In the genomic region with DNA sequence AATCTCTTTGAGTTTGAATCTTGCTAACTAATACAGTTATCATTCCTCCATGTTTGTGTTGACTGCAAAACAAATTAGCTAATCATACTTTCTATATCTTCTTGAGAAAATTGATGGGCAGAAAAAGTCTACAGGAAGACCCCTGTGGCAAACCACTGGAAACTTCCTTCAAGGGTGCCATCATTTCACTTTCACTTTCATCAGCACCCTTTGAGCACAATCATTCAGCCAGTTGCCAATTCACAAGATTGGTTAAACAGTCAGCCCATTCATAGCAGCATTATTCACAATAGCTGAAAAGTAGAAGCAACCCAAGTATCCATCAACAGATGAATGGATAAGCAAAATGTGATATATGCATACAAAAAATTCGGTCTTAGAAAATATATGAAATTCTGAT, we compare ENCODE assay signal across 14 cellular contexts. TPM values are rescaled to one million over a fixed set of nuclear protein-coding genes. Genes with fewer than 3 reads are reported as not detected.
DNase-seq lines count a peak whose midpoint lies in the region; ATAC-seq and TF ChIP-seq lines count a peak whose summit lies in the region.
"Had no signal": no experiment of that assay in that cellular context is flagged by ENCODE, and none has a peak within 500 bp of the region (broad histone marks: within the 10 kb centered on the region; RNA-seq: fewer than 3 reads in every experiment).

No MANE protein-coding gene starts in this region.

- H3K27ac Mint-ChIP-seq in activated naive CD4-positive, alpha-beta T cell treated with anti-CD3 and anti-CD28 coated beads, Interleukin-2, amount 10 ng/mL, durations not matched to agents 7 days and 5 days: no peak overlapping the region
- peak overlapping the region; percentile 77 for H3K27ac Mint-ChIP-seq in activated naive CD8-positive, alpha-beta T cell treated with anti-CD3 and anti-CD28 coated beads, Interleukin-2, amount 50 U/mL, for 24 hours
- no peak overlapping the region for H3K27ac Mint-ChIP-seq in stimulated activated naive CD8-positive, alpha-beta T cell treated with anti-CD3 and anti-CD28 coated beads, Interleukin-15, amount 100 ng/mL, for 72 hours

- peaks cover 10% of the 10 kb centered on the region for H3K4me1 ChIP-seq in OCI-LY3 (ENCODE audit: low read length)
- H3K4me1 ChIP-seq in gastroesophageal sphincter: no peaks in the 10 kb centered on the region

- peaks cover 3% of the 10 kb centered on the region for H3K9me3 Mint-ChIP-seq in activated naive CD4-positive, alpha-beta T cell treated with anti-CD3 and anti-CD28 coated beads, Interleukin-2, amount 10 ng/mL, durations not matched to agents 7 days and 5 days
- peaks cover 7% of the 10 kb centered on the region for H3K9me3 Mint-ChIP-seq in activated naive CD8-positive, alpha-beta T cell treated with anti-CD3 and anti-CD28 coated beads, Interleukin-2, amount 50 U/mL, for 24 hours
- peaks cover 0 to 5% of the 10 kb centered on the region in 2 donors for H3K9me3 Mint-ChIP-seq in stimulated activated naive CD8-positive, alpha-beta T cell treated with anti-CD3 and anti-CD28 coated beads, Interleukin-15, amount 100 ng/mL, for 72 hours

- DNase-seq in activated naive CD4-positive, alpha-beta T cell treated with anti-CD3 and anti-CD28 coated beads, Interleukin-2, amount 10 ng/mL, durations not matched to agents 7 days and 5 days: peak; percentile 34
- no peak for DNase-seq in activated naive CD4-positive, alpha-beta T cell treated with Interleukin-2 at 50 U/mL for 16 hours
- peak; percentile 3 for DNase-seq in activated naive CD8-positive, alpha-beta T cell treated with anti-CD3 and anti-CD28 coated beads, Interleukin-2, amount 50 U/mL, for 24 hours
- DNase-seq in stimulated activated naive CD8-positive, alpha-beta T cell treated with anti-CD3 and anti-CD28 coated beads, Interleukin-15, amount 100 ng/mL, for 72 hours: peak; percentile 1 to 27
- no peak for DNase-seq in GOT3 (lab: John Stamatoyannopoulos, UW)
- DNase-seq: amniotic stem cell; glutamatergic neuron; kidney; NCI-H187; NCI-H510A treated with DMSO at 0.1 percent for 48 hours; stimulated activated CD4-positive, alpha-beta T cell treated with anti-CD3 and anti-CD28 coated beads, Interleukin-12 subunit alpha, Interleukin-12 subunit beta, amount 100 ng/mL, for 4 hours had no signal

- no peaks in the 10 kb centered on the region for H3K79me2 ChIP-seq in OCI-LY3 (ENCODE audit: low read length)

- no peak overlapping the region for H3K9ac ChIP-seq in OCI-LY3 (ENCODE audit: low read length)

- H3K9me3 ChIP-seq in OCI-LY3 (ENCODE audit: insufficient read depth, low read length) (no peaks in the 10 kb centered on the region), gastroesophageal sphincter (no peaks in the 10 kb centered on the region)

- H3K36me3 ChIP-seq in OCI-LY3 (replicated peaks; ENCODE audit: low read depth, low read length) (no peaks in the 10 kb centered on the region), gastroesophageal sphincter (no peaks in the 10 kb centered on the region)

- H2AFZ ChIP-seq in OCI-LY3 (ENCODE audit: low read depth, low read length): peak overlapping the region; percentile 52

- 83 to 100% methylated on average over 1 of the region's 1 CpG for WGBS in gastroesophageal sphincter (ENCODE audit: low coverage in 1 of 2), 2 donors

- peaks cover 2% of the 10 kb centered on the region for H3K36me3 Mint-ChIP-seq in activated naive CD4-positive, alpha-beta T cell treated with anti-CD3 and anti-CD28 coated beads, Interleukin-2, amount 10 ng/mL, durations not matched to agents 7 days and 5 days
- no peaks in the 10 kb centered on the region for H3K36me3 Mint-ChIP-seq in activated naive CD8-positive, alpha-beta T cell treated with anti-CD3 and anti-CD28 coated beads, Interleukin-2, amount 50 U/mL, for 24 hours (ENCODE audit: low read depth)

- TF ChIP-seq EP300 in gastroesophageal sphincter (IDR thresholded peaks at IDR 0.05): no peak

- H3K4me3 ChIP-seq in OCI-LY3 (ENCODE audit: low read length) (no peak overlapping the region), gastroesophageal sphincter (no peak overlapping the region)

- TF ChIP-seq POLR2A in gastroesophageal sphincter (IDR thresholded peaks at IDR 0.05): no peak

- H3K27me3 ChIP-seq in OCI-LY3 (ENCODE audit: low read depth, low read length): no peaks in the 10 kb centered on the region
- H3K27me3 ChIP-seq in gastroesophageal sphincter: no peaks in the 10 kb centered on the region

- H3K27ac ChIP-seq in OCI-LY3 (ENCODE audit: low read length) (no peak overlapping the region), gastroesophageal sphincter (no peak overlapping the region)

- TF ChIP-seq CTCF in OCI-LY3 (IDR thresholded peaks at IDR 0.05; ENCODE audit: low read depth, low read length) (no peak), gastroesophageal sphincter (IDR thresholded peaks at IDR 0.05) (no peak)

- peaks cover 15% of the 10 kb centered on the region for H3K4me1 Mint-ChIP-seq in activated naive CD4-positive, alpha-beta T cell treated with anti-CD3 and anti-CD28 coated beads, Interleukin-2, amount 10 ng/mL, durations not matched to agents 7 days and 5 days
- H3K4me1 Mint-ChIP-seq in activated naive CD8-positive, alpha-beta T cell treated with anti-CD3 and anti-CD28 coated beads, Interleukin-2, amount 50 U/mL, for 24 hours: peaks cover 11% of the 10 kb centered on the region
- H3K4me1 Mint-ChIP-seq in stimulated activated naive CD8-positive, alpha-beta T cell treated with anti-CD3 and anti-CD28 coated beads, Interleukin-15, amount 100 ng/mL, for 72 hours: peaks cover 17% of the 10 kb centered on the region

- H3K27me3 Mint-ChIP-seq in activated naive CD4-positive, alpha-beta T cell treated with anti-CD3 and anti-CD28 coated beads, Interleukin-2, amount 10 ng/mL, durations not matched to agents 7 days and 5 days: no peaks in the 10 kb centered on the region
- no peaks in the 10 kb centered on the region for H3K27me3 Mint-ChIP-seq in activated naive CD8-positive, alpha-beta T cell treated with anti-CD3 and anti-CD28 coated beads, Interleukin-2, amount 50 U/mL, for 24 hours
- no peaks in the 10 kb centered on the region for H3K27me3 Mint-ChIP-seq in stimulated activated naive CD8-positive, alpha-beta T cell treated with anti-CD3 and anti-CD28 coated beads, Interleukin-15, amount 100 ng/mL, for 72 hours

- CTCF ChIA-PET in activated naive CD4-positive, alpha-beta T cell treated with anti-CD3 and anti-CD28 coated beads, Interleukin-2, amount 10 ng/mL, durations not matched to agents 7 days and 5 days (lab: Charles Lee): no interaction called here

- peak; percentile 73 for ATAC-seq in activated naive CD8-positive, alpha-beta T cell treated with anti-CD3 and anti-CD28 coated beads, Interleukin-2, amount 50 U/mL, for 24 hours
- peak; percentile 94 for ATAC-seq in stimulated activated naive CD8-positive, alpha-beta T cell treated with anti-CD3 and anti-CD28 coated beads, Interleukin-15, amount 100 ng/mL, for 72 hours
- ATAC-seq in gastroesophageal sphincter: no peak
- ATAC-seq in HG02588 (IDR thresholded peaks at IDR 0.05; ENCODE audit: unreplicated experiment): no peak

- no peaks in the 10 kb centered on the region for H4K20me1 ChIP-seq in OCI-LY3 (ENCODE audit: insufficient read depth, low read length)

- H3K4me3 Mint-ChIP-seq in activated naive CD4-positive, alpha-beta T cell treated with anti-CD3 and anti-CD28 coated beads, Interleukin-2, amount 10 ng/mL, durations not matched to agents 7 days and 5 days: peak overlapping the region; percentile 1
- peak overlapping the region; percentile 24 for H3K4me3 Mint-ChIP-seq in activated naive CD8-positive, alpha-beta T cell treated with anti-CD3 and anti-CD28 coated beads, Interleukin-2, amount 50 U/mL, for 24 hours
- H3K4me3 Mint-ChIP-seq in stimulated activated naive CD8-positive, alpha-beta T cell treated with anti-CD3 and anti-CD28 coated beads, Interleukin-15, amount 100 ng/mL, for 72 hours: peak overlapping the region in 1 of 2 donors; percentile 35

- H3K4me2 ChIP-seq in OCI-LY3 (ENCODE audit: low read length): peak overlapping the region; percentile 9; the same call in 1 of the 2 replicates

RNA-seq across cellular contexts. Expression of gene PHF6, which starts 34.6 kb away (rescaled TPM):
- total RNA-seq in gastroesophageal sphincter: 10 to 100 TPM in 3 of 4 donors, 1 to 10 TPM in 1; 8.9 to 15.3 (median 12.5) TPM

Comparison
In these comparisons a context has a peak if more than half of its experiments do, and no peak if none do; other contexts are left out.
1. DNase-seq: peak in activated naive CD4-positive, alpha-beta T cell treated with anti-CD3 and anti-CD28 coated beads, Interleukin-2, amount 10 ng/mL, durations not matched to agents 7 days and 5 days (single experiment), activated naive CD8-positive, alpha-beta T cell treated with anti-CD3 and anti-CD28 coated beads, Interleukin-2, amount 50 U/mL, for 24 hours (single experiment) and stimulated activated naive CD8-positive, alpha-beta T cell treated with anti-CD3 and anti-CD28 coated beads, Interleukin-15, amount 100 ng/mL, for 72 hours (2 of 2); none in activated naive CD4-positive, alpha-beta T cell treated with Interleukin-2 at 50 U/mL for 16 hours (single experiment) and GOT3 (single experiment).
2. ATAC-seq: peak in activated naive CD8-positive, alpha-beta T cell treated with anti-CD3 and anti-CD28 coated beads, Interleukin-2, amount 50 U/mL, for 24 hours (single experiment) and stimulated activated naive CD8-positive, alpha-beta T cell treated with anti-CD3 and anti-CD28 coated beads, Interleukin-15, amount 100 ng/mL, for 72 hours (single experiment); none in gastroesophageal sphincter (single experiment) and HG02588 (single experiment).